ENCODE assay signal across 1 cellular context in the genomic region with DNA sequence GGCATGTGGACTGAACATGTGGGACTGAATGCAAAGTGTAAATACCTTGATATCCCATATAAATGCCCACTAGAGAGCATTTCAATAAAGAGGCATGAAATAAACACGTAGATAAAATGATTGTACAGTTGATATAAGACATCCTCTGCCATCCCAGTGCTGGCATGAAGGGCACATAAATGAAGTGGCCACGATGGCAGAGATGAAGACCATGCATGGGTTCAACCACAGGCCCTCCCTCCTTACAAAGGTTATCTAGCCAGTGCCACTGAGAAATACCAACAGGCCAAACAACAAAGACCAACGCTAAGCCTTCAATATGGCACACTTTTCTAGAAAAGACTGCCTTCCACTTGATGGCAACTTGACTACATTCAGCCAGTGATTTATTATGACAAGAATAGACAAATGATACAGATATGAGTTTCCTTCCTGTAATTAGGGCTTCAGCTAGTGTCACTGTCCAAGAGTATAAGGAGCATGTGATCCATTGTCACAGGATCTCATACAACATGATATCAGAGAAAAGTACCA.
TF ChIP-seq lines count a peak whose summit lies in the region.

No MANE protein-coding gene starts in this region.

TF ChIP-seq in K562, 482 proteins besides CTCF, POLR2A, EP300 and RAD21 (continued from another document and continues in another):
- TF ChIP-seq, protein P1, sequence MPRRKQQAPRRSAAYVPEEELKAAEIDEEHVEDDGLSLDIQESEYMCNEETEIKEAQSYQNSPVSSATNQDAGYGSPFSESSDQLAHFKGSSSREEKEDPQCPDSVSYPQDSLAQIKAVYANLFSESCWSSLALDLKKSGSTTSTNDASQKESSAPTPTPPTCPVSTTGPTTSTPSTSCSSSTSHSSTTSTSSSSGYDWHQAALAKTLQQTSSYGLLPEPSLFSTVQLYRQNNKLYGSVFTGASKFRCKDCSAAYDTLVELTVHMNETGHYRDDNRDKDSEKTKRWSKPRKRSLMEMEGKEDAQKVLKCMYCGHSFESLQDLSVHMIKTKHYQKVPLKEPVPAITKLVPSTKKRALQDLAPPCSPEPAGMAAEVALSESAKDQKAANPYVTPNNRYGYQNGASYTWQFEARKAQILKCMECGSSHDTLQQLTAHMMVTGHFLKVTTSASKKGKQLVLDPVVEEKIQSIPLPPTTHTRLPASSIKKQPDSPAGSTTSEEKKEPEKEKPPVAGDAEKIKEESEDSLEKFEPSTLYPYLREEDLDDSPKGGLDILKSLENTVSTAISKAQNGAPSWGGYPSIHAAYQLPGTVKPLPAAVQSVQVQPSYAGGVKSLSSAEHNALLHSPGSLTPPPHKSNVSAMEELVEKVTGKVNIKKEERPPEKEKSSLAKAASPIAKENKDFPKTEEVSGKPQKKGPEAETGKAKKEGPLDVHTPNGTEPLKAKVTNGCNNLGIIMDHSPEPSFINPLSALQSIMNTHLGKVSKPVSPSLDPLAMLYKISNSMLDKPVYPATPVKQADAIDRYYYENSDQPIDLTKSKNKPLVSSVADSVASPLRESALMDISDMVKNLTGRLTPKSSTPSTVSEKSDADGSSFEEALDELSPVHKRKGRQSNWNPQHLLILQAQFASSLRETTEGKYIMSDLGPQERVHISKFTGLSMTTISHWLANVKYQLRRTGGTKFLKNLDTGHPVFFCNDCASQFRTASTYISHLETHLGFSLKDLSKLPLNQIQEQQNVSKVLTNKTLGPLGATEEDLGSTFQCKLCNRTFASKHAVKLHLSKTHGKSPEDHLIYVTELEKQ (CRISPR knock-in tag; IDR thresholded peaks at IDR 0.05), result peak; percentile 77
- TF ChIP-seq TEAD1 (CRISPR knock-in tag; IDR thresholded peaks at IDR 0.05), result peak in 1 of 2 experiments; percentile 78; a peak in 2 of 4 replicates
- TF ChIP-seq ZBTB26 (CRISPR knock-in tag; IDR thresholded peaks at IDR 0.05), result peak; percentile 28; the same call in 1 of the 2 replicates
- TF ChIP-seq NR2C1 (IDR thresholded peaks at IDR 0.05), result no peak
- TF ChIP-seq NR2C1 (tag; IDR thresholded peaks at IDR 0.05), result peak; percentile 52; the same call in 1 of the 2 replicates
- no peak for TF ChIP-seq HMG20A (CRISPR knock-in tag; conservative IDR thresholded peaks at IDR 0.05)
- TF ChIP-seq FOSL1 (tag; conservative IDR thresholded peaks at IDR 0.05), result no peak; the same call in 1 of the 2 replicates
- peak; percentile 56; the same call in 1 of the 2 replicates for TF ChIP-seq PYGO2 (tag; IDR thresholded peaks at IDR 0.05)
- peak; percentile 68; the same call in 1 of the 2 replicates for TF ChIP-seq NFRKB (IDR thresholded peaks at IDR 0.05; ENCODE audit: low read depth)
- TF ChIP-seq ARNT (IDR thresholded peaks at IDR 0.05), result no peak
- 0 out of 2 replicates have a peak, but pooled peaks have one; percentile 30 for TF ChIP-seq PKNOX1 (IDR thresholded peaks at IDR 0.05)
- TF ChIP-seq RBBP5 (IDR thresholded peaks at IDR 0.05; ENCODE audit: borderline replicate concordance, insufficient read depth, low read length, poor library complexity, severe bottlenecking), result no peak
- no peak for TF ChIP-seq NR2F6 (CRISPR knock-in tag; IDR thresholded peaks at IDR 0.05)
- TF ChIP-seq, protein P2, sequence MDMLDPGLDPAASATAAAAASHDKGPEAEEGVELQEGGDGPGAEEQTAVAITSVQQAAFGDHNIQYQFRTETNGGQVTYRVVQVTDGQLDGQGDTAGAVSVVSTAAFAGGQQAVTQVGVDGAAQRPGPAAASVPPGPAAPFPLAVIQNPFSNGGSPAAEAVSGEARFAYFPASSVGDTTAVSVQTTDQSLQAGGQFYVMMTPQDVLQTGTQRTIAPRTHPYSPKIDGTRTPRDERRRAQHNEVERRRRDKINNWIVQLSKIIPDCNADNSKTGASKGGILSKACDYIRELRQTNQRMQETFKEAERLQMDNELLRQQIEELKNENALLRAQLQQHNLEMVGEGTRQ (CRISPR knock-in tag; IDR thresholded peaks at IDR 0.05), result peak; percentile 36; the same call in 1 of the 2 replicates
- peak; percentile 61 for TF ChIP-seq ZNF239 (CRISPR knock-in tag; IDR thresholded peaks at IDR 0.05)
- peak; percentile 85; the same call in 1 of the 2 replicates for TF ChIP-seq DDX20 (tag; IDR thresholded peaks at IDR 0.05; ENCODE audit: low read depth)
- no peak for TF ChIP-seq NR2C2 (CRISPR knock-in tag; IDR thresholded peaks at IDR 0.05)
- peak; percentile 65; the same call in 1 of the 2 replicates for TF ChIP-seq NR2C2 (tag; IDR thresholded peaks at IDR 0.05)
- TF ChIP-seq, protein P3, sequence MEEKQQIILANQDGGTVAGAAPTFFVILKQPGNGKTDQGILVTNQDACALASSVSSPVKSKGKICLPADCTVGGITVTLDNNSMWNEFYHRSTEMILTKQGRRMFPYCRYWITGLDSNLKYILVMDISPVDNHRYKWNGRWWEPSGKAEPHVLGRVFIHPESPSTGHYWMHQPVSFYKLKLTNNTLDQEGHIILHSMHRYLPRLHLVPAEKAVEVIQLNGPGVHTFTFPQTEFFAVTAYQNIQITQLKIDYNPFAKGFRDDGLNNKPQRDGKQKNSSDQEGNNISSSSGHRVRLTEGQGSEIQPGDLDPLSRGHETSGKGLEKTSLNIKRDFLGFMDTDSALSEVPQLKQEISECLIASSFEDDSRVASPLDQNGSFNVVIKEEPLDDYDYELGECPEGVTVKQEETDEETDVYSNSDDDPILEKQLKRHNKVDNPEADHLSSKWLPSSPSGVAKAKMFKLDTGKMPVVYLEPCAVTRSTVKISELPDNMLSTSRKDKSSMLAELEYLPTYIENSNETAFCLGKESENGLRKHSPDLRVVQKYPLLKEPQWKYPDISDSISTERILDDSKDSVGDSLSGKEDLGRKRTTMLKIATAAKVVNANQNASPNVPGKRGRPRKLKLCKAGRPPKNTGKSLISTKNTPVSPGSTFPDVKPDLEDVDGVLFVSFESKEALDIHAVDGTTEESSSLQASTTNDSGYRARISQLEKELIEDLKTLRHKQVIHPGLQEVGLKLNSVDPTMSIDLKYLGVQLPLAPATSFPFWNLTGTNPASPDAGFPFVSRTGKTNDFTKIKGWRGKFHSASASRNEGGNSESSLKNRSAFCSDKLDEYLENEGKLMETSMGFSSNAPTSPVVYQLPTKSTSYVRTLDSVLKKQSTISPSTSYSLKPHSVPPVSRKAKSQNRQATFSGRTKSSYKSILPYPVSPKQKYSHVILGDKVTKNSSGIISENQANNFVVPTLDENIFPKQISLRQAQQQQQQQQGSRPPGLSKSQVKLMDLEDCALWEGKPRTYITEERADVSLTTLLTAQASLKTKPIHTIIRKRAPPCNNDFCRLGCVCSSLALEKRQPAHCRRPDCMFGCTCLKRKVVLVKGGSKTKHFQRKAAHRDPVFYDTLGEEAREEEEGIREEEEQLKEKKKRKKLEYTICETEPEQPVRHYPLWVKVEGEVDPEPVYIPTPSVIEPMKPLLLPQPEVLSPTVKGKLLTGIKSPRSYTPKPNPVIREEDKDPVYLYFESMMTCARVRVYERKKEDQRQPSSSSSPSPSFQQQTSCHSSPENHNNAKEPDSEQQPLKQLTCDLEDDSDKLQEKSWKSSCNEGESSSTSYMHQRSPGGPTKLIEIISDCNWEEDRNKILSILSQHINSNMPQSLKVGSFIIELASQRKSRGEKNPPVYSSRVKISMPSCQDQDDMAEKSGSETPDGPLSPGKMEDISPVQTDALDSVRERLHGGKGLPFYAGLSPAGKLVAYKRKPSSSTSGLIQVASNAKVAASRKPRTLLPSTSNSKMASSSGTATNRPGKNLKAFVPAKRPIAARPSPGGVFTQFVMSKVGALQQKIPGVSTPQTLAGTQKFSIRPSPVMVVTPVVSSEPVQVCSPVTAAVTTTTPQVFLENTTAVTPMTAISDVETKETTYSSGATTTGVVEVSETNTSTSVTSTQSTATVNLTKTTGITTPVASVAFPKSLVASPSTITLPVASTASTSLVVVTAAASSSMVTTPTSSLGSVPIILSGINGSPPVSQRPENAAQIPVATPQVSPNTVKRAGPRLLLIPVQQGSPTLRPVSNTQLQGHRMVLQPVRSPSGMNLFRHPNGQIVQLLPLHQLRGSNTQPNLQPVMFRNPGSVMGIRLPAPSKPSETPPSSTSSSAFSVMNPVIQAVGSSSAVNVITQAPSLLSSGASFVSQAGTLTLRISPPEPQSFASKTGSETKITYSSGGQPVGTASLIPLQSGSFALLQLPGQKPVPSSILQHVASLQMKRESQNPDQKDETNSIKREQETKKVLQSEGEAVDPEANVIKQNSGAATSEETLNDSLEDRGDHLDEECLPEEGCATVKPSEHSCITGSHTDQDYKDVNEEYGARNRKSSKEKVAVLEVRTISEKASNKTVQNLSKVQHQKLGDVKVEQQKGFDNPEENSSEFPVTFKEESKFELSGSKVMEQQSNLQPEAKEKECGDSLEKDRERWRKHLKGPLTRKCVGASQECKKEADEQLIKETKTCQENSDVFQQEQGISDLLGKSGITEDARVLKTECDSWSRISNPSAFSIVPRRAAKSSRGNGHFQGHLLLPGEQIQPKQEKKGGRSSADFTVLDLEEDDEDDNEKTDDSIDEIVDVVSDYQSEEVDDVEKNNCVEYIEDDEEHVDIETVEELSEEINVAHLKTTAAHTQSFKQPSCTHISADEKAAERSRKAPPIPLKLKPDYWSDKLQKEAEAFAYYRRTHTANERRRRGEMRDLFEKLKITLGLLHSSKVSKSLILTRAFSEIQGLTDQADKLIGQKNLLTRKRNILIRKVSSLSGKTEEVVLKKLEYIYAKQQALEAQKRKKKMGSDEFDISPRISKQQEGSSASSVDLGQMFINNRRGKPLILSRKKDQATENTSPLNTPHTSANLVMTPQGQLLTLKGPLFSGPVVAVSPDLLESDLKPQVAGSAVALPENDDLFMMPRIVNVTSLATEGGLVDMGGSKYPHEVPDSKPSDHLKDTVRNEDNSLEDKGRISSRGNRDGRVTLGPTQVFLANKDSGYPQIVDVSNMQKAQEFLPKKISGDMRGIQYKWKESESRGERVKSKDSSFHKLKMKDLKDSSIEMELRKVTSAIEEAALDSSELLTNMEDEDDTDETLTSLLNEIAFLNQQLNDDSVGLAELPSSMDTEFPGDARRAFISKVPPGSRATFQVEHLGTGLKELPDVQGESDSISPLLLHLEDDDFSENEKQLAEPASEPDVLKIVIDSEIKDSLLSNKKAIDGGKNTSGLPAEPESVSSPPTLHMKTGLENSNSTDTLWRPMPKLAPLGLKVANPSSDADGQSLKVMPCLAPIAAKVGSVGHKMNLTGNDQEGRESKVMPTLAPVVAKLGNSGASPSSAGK (IDR thresholded peaks at IDR 0.05), result peak; percentile 5; the same call in 1 of the 2 replicates
- TF ChIP-seq NR1H2 (CRISPR knock-in tag; IDR thresholded peaks at IDR 0.05), result no peak
- TF ChIP-seq YY1 (IDR thresholded peaks at IDR 0.05; ENCODE audit: borderline replicate concordance in 1 of 3, control insufficient read depth in 1 of 3, extremely low read depth in 1 of 3, insufficient read depth in 3 of 3, insufficient read length in 1 of 3, insufficient replicate concordance in 2 of 3, low read depth in 1 of 3, low read length in 2 of 3), result no peak
- TF ChIP-seq, protein P4, sequence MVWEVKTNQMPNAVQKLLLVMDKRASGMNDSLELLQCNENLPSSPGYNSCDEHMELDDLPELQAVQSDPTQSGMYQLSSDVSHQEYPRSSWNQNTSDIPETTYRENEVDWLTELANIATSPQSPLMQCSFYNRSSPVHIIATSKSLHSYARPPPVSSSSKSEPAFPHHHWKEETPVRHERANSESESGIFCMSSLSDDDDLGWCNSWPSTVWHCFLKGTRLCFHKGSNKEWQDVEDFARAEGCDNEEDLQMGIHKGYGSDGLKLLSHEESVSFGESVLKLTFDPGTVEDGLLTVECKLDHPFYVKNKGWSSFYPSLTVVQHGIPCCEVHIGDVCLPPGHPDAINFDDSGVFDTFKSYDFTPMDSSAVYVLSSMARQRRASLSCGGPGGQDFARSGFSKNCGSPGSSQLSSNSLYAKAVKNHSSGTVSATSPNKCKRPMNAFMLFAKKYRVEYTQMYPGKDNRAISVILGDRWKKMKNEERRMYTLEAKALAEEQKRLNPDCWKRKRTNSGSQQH (CRISPR knock-in tag; IDR thresholded peaks at IDR 0.05), result 0 out of 2 replicates have a peak, but pooled peaks have one; percentile 19
- TF ChIP-seq MEF2D (tag; conservative IDR thresholded peaks at IDR 0.05; ENCODE audit: low read depth), result peak; percentile 53; the same call in 1 of the 2 replicates
- TF ChIP-seq ZNF79 (CRISPR knock-in tag; IDR thresholded peaks at IDR 0.05; ENCODE audit: low read depth), result peak; percentile 61; the same call in 1 of the 2 replicates
- TF ChIP-seq MTA1 (IDR thresholded peaks at IDR 0.05; ENCODE audit: borderline replicate concordance), result no peak
- TF ChIP-seq XRCC4 (IDR thresholded peaks at IDR 0.05; ENCODE audit: extremely low read depth, insufficient read depth, insufficient read length), result no peak
- TF ChIP-seq ZNF311 (CRISPR knock-in tag; IDR thresholded peaks at IDR 0.05), result peak; percentile 59
- TF ChIP-seq BRD9 (IDR thresholded peaks at IDR 0.05; ENCODE audit: low read depth, partially characterized antibody), result no peak
- no peak for TF ChIP-seq KAT2B (IDR thresholded peaks at IDR 0.05; ENCODE audit: low read depth, low read length)
- TF ChIP-seq HIVEP1 (CRISPR knock-in tag; IDR thresholded peaks at IDR 0.05), result 0 out of 2 replicates have a peak, but pooled peaks have one; percentile 40
- peak; percentile 33; the same call in 1 of the 2 replicates for TF ChIP-seq FOXJ2 (tag; IDR thresholded peaks at IDR 0.05)
- peak; percentile 39; the same call in 1 of the 2 replicates for TF ChIP-seq GABPA (tag; conservative IDR thresholded peaks at IDR 0.05; ENCODE audit: low read depth)
- TF ChIP-seq, protein P5, sequence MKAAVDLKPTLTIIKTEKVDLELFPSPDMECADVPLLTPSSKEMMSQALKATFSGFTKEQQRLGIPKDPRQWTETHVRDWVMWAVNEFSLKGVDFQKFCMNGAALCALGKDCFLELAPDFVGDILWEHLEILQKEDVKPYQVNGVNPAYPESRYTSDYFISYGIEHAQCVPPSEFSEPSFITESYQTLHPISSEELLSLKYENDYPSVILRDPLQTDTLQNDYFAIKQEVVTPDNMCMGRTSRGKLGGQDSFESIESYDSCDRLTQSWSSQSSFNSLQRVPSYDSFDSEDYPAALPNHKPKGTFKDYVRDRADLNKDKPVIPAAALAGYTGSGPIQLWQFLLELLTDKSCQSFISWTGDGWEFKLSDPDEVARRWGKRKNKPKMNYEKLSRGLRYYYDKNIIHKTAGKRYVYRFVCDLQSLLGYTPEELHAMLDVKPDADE (conservative IDR thresholded peaks at IDR 0.05; ENCODE audit: control insufficient read depth, low read depth, low read length), result no peak
- TF ChIP-seq TOE1 (IDR thresholded peaks at IDR 0.05; ENCODE audit: borderline replicate concordance), result no peak
- no peak for TF ChIP-seq TOE1 (CRISPR knock-in tag; IDR thresholded peaks at IDR 0.05; ENCODE audit: borderline replicate concordance, low read depth)
- peak; percentile 98 for TF ChIP-seq ETV1 (tag; conservative IDR thresholded peaks at IDR 0.05; ENCODE audit: low read depth)
- TF ChIP-seq ZNF586 (CRISPR knock-in tag; conservative IDR thresholded peaks at IDR 0.05), result no peak
